In genomic region chr5:138947780-138948179, GRCh38 we compare ENCODE assay signal across 18 cellular contexts.
DNase-seq lines count a peak whose midpoint lies in the region; ATAC-seq and TF ChIP-seq lines count a peak whose summit lies in the region.
"Had no signal": no experiment of that assay in that cellular context is flagged by ENCODE, and none has a peak within 500 bp of the region (broad histone marks: within the 10 kb centered on the region; RNA-seq: fewer than 3 reads in every experiment).

No MANE protein-coding gene starts in this region.

- 89 to 93% (median 91%) methylated on average over 5 of the region's 5 CpGs for WGBS in ovary, 3 donors

- H3K4me1 ChIP-seq in right atrium auricular region (peaks cover 0 to 58% of the 10 kb centered on the region in 2 donors), ovary (ENCODE audit: insufficient read depth) (peaks cover 14% of the 10 kb centered on the region)

- H3K36me3 Mint-ChIP-seq in progenitor cell of endocrine pancreas (ENCODE audit: insufficient read depth) = peaks cover 1% of the 10 kb centered on the region

- H3K36me3 ChIP-seq in right atrium auricular region (peaks cover 7% of the 10 kb centered on the region), ovary (no peaks in the 10 kb centered on the region)
- H3K36me3 ChIP-seq: BE2C, SJCRH30 had no signal

- H3K27ac ChIP-seq in right atrium auricular region = no peak overlapping the region
- peak overlapping the region in 38 of 59 donors; percentile 1 to 99 (median 96) for H3K27ac ChIP-seq in dorsolateral prefrontal cortex
- no peak overlapping the region for H3K27ac ChIP-seq in ovary
- H3K27ac ChIP-seq: SJCRH30 had no signal

- TF ChIP-seq CTCF in right atrium auricular region (IDR thresholded peaks at IDR 0.05) (no peak), dorsolateral prefrontal cortex (IDR thresholded peaks at IDR 0.05 in 54 of 56, conservative IDR thresholded peaks at IDR 0.05 in 2 of 56; ENCODE audit: low read depth in 1 of 56, partially characterized antibody in 56 of 56) (no peak), progenitor cell of endocrine pancreas (IDR thresholded peaks at IDR 0.05; ENCODE audit: unreplicated experiment) (no peak), ovary (IDR thresholded peaks at IDR 0.05) (no peak)

- no peak overlapping the region for H3K4me3 Mint-ChIP-seq in progenitor cell of endocrine pancreas (ENCODE audit: low read depth)
- H3K4me3 Mint-ChIP-seq: CD4-positive, alpha-beta memory T cell; GM23338 had no signal

- intact Hi-C loops in left ventricle myocardium superior (cut with micrococcal nuclease) (no loop called here), dorsolateral prefrontal cortex (cut with DNase I) (no loop called here), ovary (cut with DNase I) (no loop called here)

- no peaks in the 10 kb centered on the region for H3K9me3 Mint-ChIP-seq in progenitor cell of endocrine pancreas (ENCODE audit: low read depth)
- H3K9me3 Mint-ChIP-seq: CD4-positive, alpha-beta memory T cell; GM23338 had no signal

- H3K4me3 ChIP-seq in right atrium auricular region (no peak overlapping the region), dorsolateral prefrontal cortex (no peak overlapping the region), ovary (no peak overlapping the region)
- H3K4me3 ChIP-seq: GM12878, GM23338, SJCRH30 had no signal

- H3K27me3 ChIP-seq in right atrium auricular region (no peaks in the 10 kb centered on the region), dorsolateral prefrontal cortex (no peaks in the 10 kb centered on the region), ovary (no peaks in the 10 kb centered on the region)
- H3K27me3 ChIP-seq: BE2C, SJCRH30 had no signal

- peak overlapping the region; percentile 15 for H3K27ac Mint-ChIP-seq in progenitor cell of endocrine pancreas
- H3K27ac Mint-ChIP-seq: GM23338 had no signal

- H3K9me3 ChIP-seq in right atrium auricular region = no peaks in the 10 kb centered on the region
- H3K9me3 ChIP-seq in ovary = no peaks in the 10 kb centered on the region
- H3K9me3 ChIP-seq: BE2C, SJCRH30 had no signal

- no peaks in the 10 kb centered on the region for H3K27me3 Mint-ChIP-seq in progenitor cell of endocrine pancreas
- H3K27me3 Mint-ChIP-seq: CD4-positive, alpha-beta memory T cell had no signal

- no peak for TF ChIP-seq EP300 in ovary (IDR thresholded peaks at IDR 0.05)

- peaks cover 18% of the 10 kb centered on the region for H3K4me1 Mint-ChIP-seq in progenitor cell of endocrine pancreas (ENCODE audit: low read depth)

- no peak for TF ChIP-seq POLR2A in ovary (IDR thresholded peaks at IDR 0.05)

- DNase-seq in left ventricle myocardium superior = no peak
- DNase-seq in right atrium auricular region (ENCODE audit: low spot score) = no peak
- no peak for DNase-seq in dorsolateral prefrontal cortex
- DNase-seq in progenitor cell of endocrine pancreas (ENCODE audit: low spot score, unreplicated experiment) = no peak
- DNase-seq in NCI-H2171 (lab: John Stamatoyannopoulos, UW) = no peak
- no peak for DNase-seq in ovary
- DNase-seq in activated CD4-positive, alpha-beta T cell treated with anti-CD3 and anti-CD28 coated beads, Interleukin-2, amount 50 U/mL, for 4 hours = no peak
- DNase-seq: CD4-positive, alpha-beta memory T cell; EL; MM.1S; NCI-H1105; NCI-H2081; NCI-H446 treated with DMSO at 0.1 percent for 48 hours; RPMI8226; SJCRH30 had no signal

- ATAC-seq in left ventricle myocardium superior = peak; percentile 29
- ATAC-seq: GM12878 had no signal

Comparison
In these comparisons a context has a peak if more than half of its experiments do, and no peak if none do; other contexts are left out.
1. H3K27ac ChIP-seq: peak in dorsolateral prefrontal cortex (38 of 59); none in right atrium auricular region (0 of 2) and ovary (0 of 2).